32 cellular contexts compared by ENCODE assay signal in genomic region chr10:69537449-69537848, GRCh38. TPM values are rescaled to one million over a fixed set of nuclear protein-coding genes. Genes with fewer than 3 reads are reported as not detected.
DNase-seq lines count a peak whose midpoint lies in the region; ATAC-seq, FAIRE-seq and TF ChIP-seq lines count a peak whose summit lies in the region.
"Had no signal": no experiment of that assay in that cellular context is flagged by ENCODE, and none has a peak within 500 bp of the region (broad histone marks: within the 10 kb centered on the region; RNA-seq: fewer than 3 reads in every experiment).

No MANE protein-coding gene starts in this region.

- TF ChIP-seq EP300 in GM12878 (IDR thresholded peaks at IDR 0.05; ENCODE audit: borderline replicate concordance in 1 of 2, control insufficient read depth in 1 of 2, low read depth in 2 of 2, low read length in 2 of 2) (no peak), esophagus muscularis mucosa (IDR thresholded peaks at IDR 0.05) (no peak)

- DNase-seq in MV-4-11 (lab: John Stamatoyannopoulos, UW) (peak; percentile 23), GM12878 (ENCODE audit: low read depth, low spot score) (no peak), esophagus muscularis mucosa (ENCODE audit: extremely low spot score) (peak; percentile 62), RPMI8226 (no peak), midbrain (lab: John Stamatoyannopoulos, UW) (no peak), aorta (no peak)
- DNase-seq: 8988T; ACHN; BE2C; C1 segment of cervical spinal cord; CD4-positive, alpha-beta memory T cell; CD4-positive, CD25-positive, alpha-beta regulatory T cell; CD8-positive, alpha-beta memory T cell; COR-L47; DMS 273 treated with DMSO at 0.1 percent for 48 hours; DMS153; DMS53; DMS79; DND-41; EL; GDM1 had no signal

- no peak overlapping the region for H3K27ac ChIP-seq in HEK293 (ENCODE audit: extremely low read depth, low read depth, low read length)
- no peak overlapping the region for H3K27ac ChIP-seq in GM12878 (ENCODE audit: control insufficient read depth, insufficient read depth)
- H3K27ac ChIP-seq in esophagus muscularis mucosa (replicated peaks in 1 of 4) = no peak overlapping the region
- no peak overlapping the region for H3K27ac ChIP-seq in aorta (ENCODE audit: low read depth in 1 of 2, low read length in 2 of 2)
- H3K27ac ChIP-seq: BLaER1 had no signal

- H3K9ac ChIP-seq in GM12878 (ENCODE audit: control insufficient read depth, insufficient read depth, low read length) = no peak overlapping the region
- H3K9ac ChIP-seq: BLaER1 had no signal

- FAIRE-seq in GM12878 (lab: Jason Lieb, UNC) = no peak
- FAIRE-seq: A204.1, GM12891, GM19239 had no signal

- ATAC-seq in GM12878 = no peak
- no peak for ATAC-seq in aorta (ENCODE audit: low FRiP score)
- ATAC-seq in GM21360 (IDR thresholded peaks at IDR 0.05; ENCODE audit: unreplicated experiment) = no peak

- CTCF ChIA-PET in HEK293 (lab: Yijun Ruan, JAX) = interaction anchor here (1.1 kb wide), 1 partner anchor 23 kb away, joined by 5 read pairs; no protein-coding TSS in a partner anchor
- CTCF ChIA-PET in GM12878 (lab: Yijun Ruan, JAX) = no interaction called here

- POLR2A ChIA-PET in HEK293 (lab: Yijun Ruan, JAX) (no interaction called here), GM12878 (lab: Charles Lee) (no interaction called here)

- no peaks in the 10 kb centered on the region; the same call in 1 of the 2 replicates for H3K9me3 ChIP-seq in HEK293 (ENCODE audit: control insufficient read depth, insufficient read depth, low read depth, low read length)
- H3K9me3 ChIP-seq in GM12878 (replicated peaks; ENCODE audit: control insufficient read depth, insufficient read depth, low read length) = no peaks in the 10 kb centered on the region; the same call in 2 of the 3 replicates
- no peaks in the 10 kb centered on the region for H3K9me3 ChIP-seq in esophagus muscularis mucosa
- peaks cover 3% of the 10 kb centered on the region for H3K9me3 ChIP-seq in aorta (ENCODE audit: control insufficient read depth, low read length)

- TF ChIP-seq CTCF in HEK293 (tag by site-specific recombination; IDR thresholded peaks at IDR 0.05) = no peak
- no peak for TF ChIP-seq CTCF in GM12878 (IDR thresholded peaks at IDR 0.05 in 2 of 3, conservative IDR thresholded peaks at IDR 0.05 in 1 of 3; ENCODE audit: control insufficient read depth in 2 of 3, extremely low read depth in 1 of 3, insufficient read depth in 1 of 3, low read depth in 3 of 3, low read length in 3 of 3)
- TF ChIP-seq CTCF in esophagus muscularis mucosa (IDR thresholded peaks at IDR 0.05) = no peak

- BruUV-seq in GM12878 (replicated peaks; lab: Mats Ljungman, UMichigan) = no TSS peak

- TF ChIP-seq POLR2A in GM12878 (IDR thresholded peaks at IDR 0.05; ENCODE audit: low read depth, low read length) (no peak), esophagus muscularis mucosa (IDR thresholded peaks at IDR 0.05; ENCODE audit: low read depth) (no peak)

- no peaks in the 10 kb centered on the region for H3K4me1 ChIP-seq in HEK293 (ENCODE audit: control insufficient read depth, insufficient read depth, low read length)
- H3K4me1 ChIP-seq in GM12878 (ENCODE audit: control insufficient read depth, insufficient read depth, low read length) = no peaks in the 10 kb centered on the region
- no peaks in the 10 kb centered on the region for H3K4me1 ChIP-seq in esophagus muscularis mucosa
- no peaks in the 10 kb centered on the region for H3K4me1 ChIP-seq in aorta (ENCODE audit: control insufficient read depth in 1 of 2, insufficient read depth in 2 of 2, low read length in 2 of 2)
- H3K4me1 ChIP-seq: BE2C, BLaER1 had no signal

- H2AFZ ChIP-seq in GM12878 (ENCODE audit: control insufficient read depth, low read depth, low read length) = no peak overlapping the region

- H3K4me3 ChIP-seq in HEK293 (ENCODE audit: low read depth, low read length) (no peak overlapping the region), GM12878 (no peak overlapping the region), esophagus muscularis mucosa (no peak overlapping the region), aorta (ENCODE audit: low read length in 2 of 2) (no peak overlapping the region)
- H3K4me3 ChIP-seq: BLaER1 had no signal

- H3K36me3 ChIP-seq in HEK293 (ENCODE audit: control insufficient read depth in 2 of 2, insufficient read depth in 1 of 2, low read length in 2 of 2) = no peaks in the 10 kb centered on the region
- no peaks in the 10 kb centered on the region for H3K36me3 ChIP-seq in GM12878 (ENCODE audit: control insufficient read depth in 2 of 2, insufficient read depth in 2 of 2, low read length in 1 of 2)
- no peaks in the 10 kb centered on the region for H3K36me3 ChIP-seq in esophagus muscularis mucosa
- H3K36me3 ChIP-seq in aorta (ENCODE audit: control insufficient read depth in 1 of 2, insufficient read depth in 2 of 2, low read length in 1 of 2) = no peaks in the 10 kb centered on the region
- H3K36me3 ChIP-seq: BE2C, BLaER1 had no signal

- TF ChIP-seq RAD21 in GM12878 (IDR thresholded peaks at IDR 0.05; ENCODE audit: insufficient read depth, low read depth, low read length) = no peak

- H3K27me3 ChIP-seq in GM12878 (replicated peaks in 1 of 2; ENCODE audit: control insufficient read depth in 2 of 2, insufficient read depth in 2 of 2, low read length in 1 of 2) = no peaks in the 10 kb centered on the region; a peak in 1 of 4 replicates
- no peaks in the 10 kb centered on the region for H3K27me3 ChIP-seq in esophagus muscularis mucosa
- H3K27me3 ChIP-seq in aorta (ENCODE audit: control insufficient read depth in 1 of 2, insufficient read depth in 2 of 2, low read length in 1 of 2) = no peaks in the 10 kb centered on the region
- H3K27me3 ChIP-seq: BE2C, BLaER1 had no signal

- intact Hi-C loops in GM12878 (cut with micrococcal nuclease; ENCODE audit: unreplicated experiment) = no loop called here
- intact Hi-C loops in esophagus muscularis mucosa (cut with DNase I) = no loop called here
- intact Hi-C loops in aorta (cut with DNase I) = no loop called here

- no peaks in the 10 kb centered on the region for H3K79me2 ChIP-seq in GM12878 (ENCODE audit: control insufficient read depth, insufficient read depth, low read length)

- RAD21 ChIA-PET in GM12878 (lab: Charles Lee; ENCODE audit: unreplicated experiment) = no interaction called here

- SMC1A ChIA-PET in GM12878 (lab: Charles Lee; ENCODE audit: uncharacterized antibody, unreplicated experiment) = no interaction called here

- in situ Hi-C loops in GM12878 (cut with MboI) = no loop called here

- WGBS in GM12878 (ENCODE audit: insufficient coverage, insufficient replicate concordance, low lambda C conversion rate, missing lambda C conversion rate) = 29% methylated on average over 6 of the region's 6 CpGs
- WGBS in esophagus muscularis mucosa = 88% methylated on average over 6 of the region's 6 CpGs
- WGBS in aorta, 2 donors = 86 to 90% methylated on average over 6 of the region's 6 CpGs

- H3K4me2 ChIP-seq in GM12878 (ENCODE audit: control insufficient read depth, insufficient read depth) = no peak overlapping the region
- H3K4me2 ChIP-seq: BLaER1 had no signal

- H4K20me1 ChIP-seq in GM12878 (ENCODE audit: control insufficient read depth, insufficient read depth) = no peaks in the 10 kb centered on the region
- H4K20me1 ChIP-seq: BLaER1 had no signal

TF ChIP-seq in HEK293, 187 proteins besides CTCF, POLR2A, EP300 and RAD21 (continues in another document):
- no peak for TF ChIP-seq ZBTB8A (tag by site-specific recombination; IDR thresholded peaks at IDR 0.05)
- no peak for TF ChIP-seq ZNF114 (tag by site-specific recombination; IDR thresholded peaks at IDR 0.05)

TF ChIP-seq in GM12878, 131 proteins besides CTCF, POLR2A, EP300 and RAD21:
- TF ChIP-seq ATF7 (IDR thresholded peaks at IDR 0.05; ENCODE audit: low read depth) (peak; percentile 61), HDAC2 (IDR thresholded peaks at IDR 0.05) (no peak)
TF ChIP-seq in GM12878: peak in this region for 1.

RNA-seq across cellular contexts. Expression of gene NEUROG3, which starts 35.8 kb away (rescaled TPM):
- total RNA-seq in GM12878 (2013; cell fraction: nucleolus; rRNA removed) = 0.29 TPM in 1 of 2 replicates, not detected in the other
- not detected in 2 replicates for total RNA-seq in GM12878 (2014; rRNA removed)
- total RNA-seq in GM12878 (2014; rRNA removed; fragmentation: Illumina TruSeq; extraction: Trizol) = not detected in 2 replicates
- total RNA-seq in GM12878 (2021) = not detected in 2 replicates
- polyA plus RNA-seq in GM12878 (2011; ENCODE audit: low read depth) = not detected
- polyA plus RNA-seq in GM12878 (2011; rRNA removed) = not detected in 2 replicates
- polyA plus RNA-seq in GM12878 (2011; cell fraction: cytosol; rRNA removed) = 0.04 TPM in 1 of 2 replicates, not detected in the other
- 0.12 and 0.28 TPM in 2 replicates for polyA plus RNA-seq in GM12878 (2011; cell fraction: nucleus; rRNA removed)
- 0.11 TPM in 1 of 2 replicates, not detected in the other for polyA plus RNA-seq in GM12878 (2012)
- polyA plus RNA-seq in GM12878 (2014; fragmentation: Illumina TruSeq; extraction: Trizol) = not detected in 2 replicates
- polyA plus RNA-seq in GM12878 (2014; fragmentation: Nextera tagmentation; extraction: Ambion mirVana) = not detected
- polyA plus RNA-seq in GM12878 (2014; rRNA removed) = not detected in 2 replicates
- not detected for polyA plus RNA-seq in GM12878 (2016; fragmentation: Nextera tagmentation; extraction: Ambion mirVana)
- polyA minus RNA-seq in GM12878 (2011; rRNA and poly(A)+ RNA removed) = not detected in 2 replicates
- not detected in 2 replicates for polyA minus RNA-seq in GM12878 (2011; cell fraction: cytosol; rRNA and poly(A)+ RNA removed)
- polyA minus RNA-seq in GM12878 (2011; cell fraction: nucleus; rRNA and poly(A)+ RNA removed) = not detected in 2 replicates
- under 1 TPM in 1 of 4 donors, not detected in 3; 0.66 TPM for total RNA-seq in esophagus muscularis mucosa
- not detected for total RNA-seq in aorta
- polyA plus RNA-seq in aorta = 1 to 10 TPM in 1 of 2 donors, not detected in 1; 1.1 TPM
- total RNA-seq: A673; CD4-positive, alpha-beta memory T cell; CD4-positive, CD25-positive, alpha-beta regulatory T cell; CD8-positive, alpha-beta memory T cell; Daoy; G401 had no signal
- polyA plus RNA-seq: AG04450; CD14-positive monocyte; CD4-positive, CD25-positive, alpha-beta regulatory T cell had no signal

Comparison
In these comparisons a context has a peak if more than half of its experiments do, and no peak if none do; other contexts are left out.
1. DNase-seq: peak in MV-4-11 (single experiment) and esophagus muscularis mucosa (single experiment); none in GM12878 (single experiment), RPMI8226 (single experiment), midbrain (single experiment) and aorta (0 of 2).
2. Of the 9 proteins assayed by ChIP-seq in both HEK293 and GM12878: peak only in HEK293: ATF2; only in GM12878: none; in both: none; in neither: 8.